Comparison of ENCODE assay signal across 16 cellular contexts in genomic region chr13:40355126-40355719, GRCh38.
"Had no signal": no experiment of that assay in that cellular context is flagged by ENCODE, and none has a peak within 500 bp of the region (broad histone marks: within the 10 kb centered on the region; RNA-seq: fewer than 3 reads in every experiment).

No MANE protein-coding gene starts in this region.

- H3K4me3 Mint-ChIP-seq: activated T-helper 1 cell treated with anti-CD3 and anti-CD28 coated beads, Interleukin-12 subunit alpha, Interleukin-12 subunit beta, Interleukin-2, Interleukin-4 antibody, amounts not matched to agents 30 ng/mL and 10 ng/mL and 1 ng/mL, durations not matched to agents 14 hours and 24 hours and 36 hours had no signal

- H3K27ac ChIP-seq: esophagus squamous epithelium, neutrophil, SK-N-MC, tibial nerve had no signal

- H3K9me3 ChIP-seq: esophagus squamous epithelium, neutrophil, tibial nerve had no signal

- H3K36me3 ChIP-seq: esophagus squamous epithelium, neutrophil, tibial nerve had no signal

- H3K4me3 ChIP-seq: esophagus squamous epithelium, SK-N-MC, tibial nerve had no signal

- H3K27me3 ChIP-seq: neutrophil, tibial nerve had no signal

- H3K27ac Mint-ChIP-seq: activated T-helper 1 cell treated with anti-CD3 and anti-CD28 coated beads, Interleukin-12 subunit alpha, Interleukin-12 subunit beta, Interleukin-2, Interleukin-4 antibody, amounts not matched to agents 30 ng/mL and 10 ng/mL and 1 ng/mL, durations not matched to agents 14 hours and 24 hours and 36 hours had no signal

- H3K9me3 Mint-ChIP-seq: activated T-helper 1 cell treated with anti-CD3 and anti-CD28 coated beads, Interleukin-12 subunit alpha, Interleukin-12 subunit beta, Interleukin-2, Interleukin-4 antibody, amounts not matched to agents 30 ng/mL and 10 ng/mL and 1 ng/mL, durations not matched to agents 14 hours and 24 hours and 36 hours had no signal

- DNase-seq: activated CD4-positive, alpha-beta T cell treated with anti-CD3 and anti-CD28 coated beads, Interleukin-2, amount 50 U/mL, for 48 hours; activated CD4-positive, CD25-positive, alpha-beta regulatory T cell treated with anti-CD3 and anti-CD28 coated beads, Interleukin-2, amount 50 U/mL, for 72 hours; activated naive CD4-positive, alpha-beta T cell; esophagus squamous epithelium; hypothalamus; kidney; midbrain; retina; Right ventricle myocardium superior; stimulated activated CD4-positive, alpha-beta T cell treated with anti-CD3 and anti-CD28 coated beads, Interleukin-15, amount 100 ng/mL, for 24 hours; stimulated activated CD4-positive, alpha-beta T cell treated with anti-CD3 and anti-CD28 coated beads, Interleukin-4, amount 100 ng/mL, for 1 hour; stimulated activated naive CD4-positive, alpha-beta T cell had no signal
